ENCODE assay signal across 7 cellular contexts in the genomic region with DNA sequence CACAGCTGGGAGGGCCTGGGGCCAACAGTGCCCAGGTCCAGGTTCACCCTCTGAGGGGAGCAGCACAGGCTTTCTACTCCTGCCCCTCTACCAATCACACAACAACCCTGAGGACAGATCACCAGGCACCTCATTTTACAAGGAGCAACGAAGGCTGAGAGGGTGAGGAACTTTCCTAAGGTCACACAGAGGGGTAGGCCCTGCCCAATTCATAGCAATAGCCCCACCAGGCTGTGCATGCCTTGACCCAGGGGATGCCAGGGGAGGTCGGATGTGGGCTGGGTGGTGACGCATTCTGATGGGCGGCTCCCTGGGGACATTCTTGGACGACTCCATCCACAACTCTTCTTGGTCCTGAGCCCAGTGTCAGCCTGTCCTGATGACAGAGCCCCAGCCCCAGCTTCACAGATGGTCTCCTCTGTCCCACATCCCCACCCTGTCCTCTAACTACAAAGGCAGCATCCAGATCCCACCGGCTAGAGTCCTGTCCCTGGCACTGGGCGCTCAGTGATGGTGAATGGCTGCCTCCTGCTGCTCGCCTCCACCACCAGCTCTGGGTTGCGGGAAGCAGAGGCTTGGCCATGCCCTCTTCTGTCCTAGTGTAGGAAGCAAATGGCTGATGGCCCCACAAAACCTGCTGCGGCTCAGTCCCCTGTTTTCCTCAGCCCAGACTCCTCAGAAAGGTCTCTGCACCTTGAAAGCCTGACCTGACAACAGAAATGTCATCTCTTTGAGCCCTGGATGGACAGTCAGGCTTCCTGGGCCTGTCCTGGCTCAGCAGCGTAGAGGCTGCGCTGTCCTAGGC. TPM values are rescaled to one million over a fixed set of nuclear protein-coding genes. Genes with fewer than 3 reads are reported as not detected.
A peak's percentile ranks its signal among the peaks of the same experiment; 100 is the strongest.
DNase-seq lines count a peak whose midpoint lies in the region; ATAC-seq, FAIRE-seq and TF ChIP-seq lines count a peak whose summit lies in the region.
"Not testable (repeated sequence)": the region's sequence is repeated elsewhere in the genome, so short reads cannot be mapped to it uniquely, and the experiment has no call there.

No MANE protein-coding gene starts in this region.

- H3K4me1 Mint-ChIP-seq in activated T-cell treated with anti-CD3 and anti-CD28 coated beads, Interleukin-2, amount 50 U/mL, for 4 hours (ENCODE audit: low read depth); naive B cell: not testable (repeated sequence)

- not testable (repeated sequence) for TF ChIP-seq CTCF in bronchial epithelial cell (IDR thresholded peaks at IDR 0.05; ENCODE audit: insufficient read depth, low read length, severe bottlenecking)

- peak overlapping the region in 1 of 6 donors; percentile 74 for H3K27ac Mint-ChIP-seq in naive B cell

- H3K27ac ChIP-seq in SJCRH30: peak overlapping the region; percentile 85

- FAIRE-seq in GM12892 (lab: Jason Lieb, UNC): peak; percentile 93
- peak; percentile 98 for FAIRE-seq in bronchial epithelial cell (lab: Jason Lieb, UNC)

- not testable (repeated sequence) for H3K9me3 Mint-ChIP-seq in activated T-cell treated with anti-CD3 and anti-CD28 coated beads, Interleukin-2, amount 50 U/mL, for 4 hours; naive B cell

- peaks cover 10% of the 10 kb centered on the region for H3K4me1 ChIP-seq in SJCRH30

- not testable (repeated sequence) for H3K36me3 ChIP-seq in SJCRH30; bronchial epithelial cell (ENCODE audit: control insufficient read depth, insufficient read depth, low read length)

- intact Hi-C loops in left cardiac atrium (cut with DNase I); sciatic nerve (cut with DNase I): not testable (repeated sequence)

- ATAC-seq in activated T-cell treated with anti-CD3 and anti-CD28 coated beads, Interleukin-2, amount 50 U/mL, for 4 hours; naive B cell (ENCODE audit: low read depth in 2 of 2): not testable (repeated sequence)
- ATAC-seq in left cardiac atrium (peak; percentile 30 to 36), sciatic nerve (peak; percentile 73)

- H3K4me3 ChIP-seq in SJCRH30; bronchial epithelial cell (ENCODE audit: low read depth, low read length): not testable (repeated sequence)

- not testable (repeated sequence) for H3K36me3 Mint-ChIP-seq in activated T-cell treated with anti-CD3 and anti-CD28 coated beads, Interleukin-2, amount 50 U/mL, for 4 hours (ENCODE audit: insufficient read depth); naive B cell

- DNase-seq in GM12892 (ENCODE audit: insufficient read length); activated T-cell treated with anti-CD3 and anti-CD28 coated beads, Interleukin-2, amount 50 U/mL, for 4 hours; bronchial epithelial cell (ENCODE audit: low read depth); left cardiac atrium; naive B cell; sciatic nerve (ENCODE audit: low spot score): not testable (repeated sequence)
- peak; percentile 38 to 50 for DNase-seq in SJCRH30

- not testable (repeated sequence) for H3K27me3 ChIP-seq in SJCRH30
- peaks cover 11% of the 10 kb centered on the region for H3K27me3 ChIP-seq in bronchial epithelial cell (ENCODE audit: control insufficient read depth, insufficient read depth, low read length)

- peak overlapping the region; percentile 35 for H3K4me3 Mint-ChIP-seq in activated T-cell treated with anti-CD3 and anti-CD28 coated beads, Interleukin-2, amount 50 U/mL, for 4 hours
- peak overlapping the region; percentile 39 to 89 (median 67) for H3K4me3 Mint-ChIP-seq in naive B cell

- not testable (repeated sequence) for H3K9me3 ChIP-seq in SJCRH30 (replicated peaks)

- H3K27me3 Mint-ChIP-seq in activated T-cell treated with anti-CD3 and anti-CD28 coated beads, Interleukin-2, amount 50 U/mL, for 4 hours (ENCODE audit: low read depth): peaks cover 19% of the 10 kb centered on the region
- H3K27me3 Mint-ChIP-seq in naive B cell: peaks cover 8 to 48% (median 17%) of the 10 kb centered on the region in 3 donors

- not testable (repeated sequence) for TF ChIP-seq POLR2A in GM12892 (IDR thresholded peaks at IDR 0.05; ENCODE audit: low read depth, low read length)

RNA-seq across cellular contexts. Expression of a gene that starts 2.2 kb away (rescaled TPM):
- polyA plus RNA-seq in GM12892 (2012; ENCODE audit: missing spikeins): 1.7 TPM
- total RNA-seq in SJCRH30 (2014; rRNA removed; shearing (Covaris generic)): 12.2 and 12.6 TPM in 2 replicates
- total RNA-seq in activated T-cell treated with anti-CD3 and anti-CD28 coated beads, Interleukin-2, amount 50 U/mL, for 4 hours: under 1 TPM; 0.23 to 0.30 (median 0.24) TPM
- total RNA-seq in bronchial epithelial cell (0.90 and 1.3 TPM in 2 replicates), left cardiac atrium (under 1 TPM; 0.44 to 0.59 TPM), sciatic nerve (40.2 TPM)
- under 1 TPM in 4 of 6 donors, not detected in 2; 0.09 to 0.84 (median 0.31) TPM for polyA plus RNA-seq in naive B cell (ENCODE audit: low read depth in 6 of 6)

RNA-seq across cellular contexts. Expression of a gene that starts 15.4 kb away (rescaled TPM):
- polyA plus RNA-seq in GM12892 (2012; ENCODE audit: missing spikeins): 1.9 TPM
- 3.8 and 4.3 TPM in 2 replicates for total RNA-seq in SJCRH30 (2014; rRNA removed; shearing (Covaris generic))
- total RNA-seq in activated T-cell treated with anti-CD3 and anti-CD28 coated beads, Interleukin-2, amount 50 U/mL, for 4 hours: 1 to 10 TPM; 1.7 to 3.9 (median 2.2) TPM
- total RNA-seq in bronchial epithelial cell (1.0 and 1.1 TPM in 2 replicates), left cardiac atrium (10 to 100 TPM in 1 of 2 donors, 1 to 10 TPM in 1; 4.7 to 16.2 TPM), sciatic nerve (8.5 TPM)
- 1 to 10 TPM in 1 of 6 donors, under 1 TPM in 2, not detected in 3; 0.47 to 2.3 (median 0.92) TPM for polyA plus RNA-seq in naive B cell (ENCODE audit: low read depth in 6 of 6)

RNA-seq across cellular contexts. Expression of a gene that starts 47.8 kb away (rescaled TPM):
- 78.6 TPM for polyA plus RNA-seq in GM12892 (2012; ENCODE audit: missing spikeins)
- total RNA-seq in SJCRH30 (2014; rRNA removed; shearing (Covaris generic)): 62.2 and 64.0 TPM in 2 replicates
- 10 to 100 TPM; 54.0 to 65.4 (median 63.2) TPM for total RNA-seq in activated T-cell treated with anti-CD3 and anti-CD28 coated beads, Interleukin-2, amount 50 U/mL, for 4 hours
- total RNA-seq in bronchial epithelial cell (50.1 and 67.1 TPM in 2 replicates), left cardiac atrium (10 to 100 TPM; 26.4 to 30.8 TPM), sciatic nerve (41.5 TPM)
- 100 to 1,000 TPM in 2 of 6 donors, 10 to 100 TPM in 4; 52.8 to 118 (median 82.0) TPM for polyA plus RNA-seq in naive B cell (ENCODE audit: low read depth in 6 of 6)
